Comparison of ENCODE assay signal across 21 cellular contexts in genomic region chr12:60535363-60535762, GRCh38.
A peak's percentile ranks its signal among the peaks of the same experiment; 100 is the strongest.
DNase-seq lines count a peak whose midpoint lies in the region; ATAC-seq, FAIRE-seq and TF ChIP-seq lines count a peak whose summit lies in the region.
"Had no signal": no experiment of that assay in that cellular context is flagged by ENCODE, and none has a peak within 500 bp of the region (broad histone marks: within the 10 kb centered on the region; RNA-seq: fewer than 3 reads in every experiment).

No MANE protein-coding gene starts in this region.

- H3K9ac ChIP-seq in GM23248 = no peak overlapping the region
- H3K9ac ChIP-seq in adipocyte (ENCODE audit: low read length) = no peak overlapping the region

- TF ChIP-seq CTCF in AG09319 (IDR thresholded peaks at IDR 0.05; ENCODE audit: low read depth, low read length) = no peak

- no peak overlapping the region for H3K4me2 ChIP-seq in GM23248 (ENCODE audit: unreplicated experiment)

- no peaks in the 10 kb centered on the region for H3K9me3 ChIP-seq in GM23248 (ENCODE audit: low read depth)
- H3K9me3 ChIP-seq in adipocyte (ENCODE audit: control insufficient read depth, low read length) = no peaks in the 10 kb centered on the region

- no peaks in the 10 kb centered on the region for H3K9me2 ChIP-seq in GM23248 (ENCODE audit: insufficient read depth)

- no peak overlapping the region for H3K27ac ChIP-seq in GM23248
- H3K27ac ChIP-seq: HL-60 had no signal

- H4K20me1 ChIP-seq in GM23248 (ENCODE audit: insufficient read depth) = no peaks in the 10 kb centered on the region

- H3K4me1 ChIP-seq in GM23248 (ENCODE audit: insufficient read depth) (peaks cover 11% of the 10 kb centered on the region), adipocyte (ENCODE audit: control insufficient read depth, insufficient read depth, low read length) (peaks cover 14% of the 10 kb centered on the region)

- ATAC-seq in GM19463 (IDR thresholded peaks at IDR 0.05; ENCODE audit: unreplicated experiment) = no peak
- ATAC-seq: PC-3 had no signal

- H3K79me2 ChIP-seq in GM23248 (ENCODE audit: insufficient read depth) = no peaks in the 10 kb centered on the region

- H2AFZ ChIP-seq in GM23248 = peak overlapping the region; percentile 64

- H3F3A ChIP-seq in GM23248 (ENCODE audit: insufficient read depth) = no peaks in the 10 kb centered on the region

- in situ Hi-C loops in GM23248 (cut with MboI) = no loop called here

- DNase-seq in AG09319 (ENCODE audit: extremely low read depth, low read depth) = peak; percentile 27
- DNase-seq in GM23248 = peak; percentile 11
- DNase-seq in adipocyte (ENCODE audit: low read depth) = peak; percentile 78
- peak; percentile 68 for DNase-seq in fibroblast of the conjunctiva (ENCODE audit: low read depth)
- no peak for DNase-seq in 8988T
- DNase-seq in activated T-cell treated with anti-CD3 and anti-CD28 coated beads, Interleukin-2, amount 50 U/mL, for 48 hours = no peak
- DNase-seq in RCC 7860 (ENCODE audit: low spot score) = no peak
- DNase-seq: ACHN; CD4-positive, alpha-beta T cell; HCEC 1CT; Karpas-422; MM.1S; NCI-H1092; NCI-H1436 treated with DMSO at 0.1 percent for 48 hours; NCI-H2029 treated with DMSO at 0.1 percent for 48 hours; NCI-H2171; NCI-H774; PC-3 had no signal

- H3K4me3 ChIP-seq in GM23248 (no peak overlapping the region), adipocyte (ENCODE audit: low read length) (no peak overlapping the region)

- H3K36me3 ChIP-seq in GM23248 (ENCODE audit: low read depth) = no peaks in the 10 kb centered on the region
- H3K36me3 ChIP-seq in adipocyte (ENCODE audit: control insufficient read depth, insufficient read depth, low read length, severe bottlenecking) = no peaks in the 10 kb centered on the region

- H3K27me3 ChIP-seq in GM23248 (replicated peaks; ENCODE audit: insufficient read depth) (no peaks in the 10 kb centered on the region), adipocyte (replicated peaks; ENCODE audit: control insufficient read depth, insufficient read depth, low read length) (no peaks in the 10 kb centered on the region)

- no peak for FAIRE-seq in RCC 7860 (lab: Jason Lieb, UNC)
- FAIRE-seq: GM12892 had no signal

Comparison
In these comparisons a context has a peak if more than half of its experiments do, and no peak if none do; other contexts are left out.
1. DNase-seq: peak in AG09319 (single experiment), GM23248 (single experiment), adipocyte (single experiment) and fibroblast of the conjunctiva (single experiment); none in 8988T (single experiment), activated T-cell treated with anti-CD3 and anti-CD28 coated beads, Interleukin-2, amount 50 U/mL, for 48 hours (0 of 2) and RCC 7860 (single experiment).